Comparison of ENCODE assay signal across 12 cellular contexts in genomic region chr19:8567522-8568172, GRCh38. TPM values are rescaled to one million over a fixed set of nuclear protein-coding genes. Genes with fewer than 3 reads are reported as not detected.
DNase-seq lines count a peak whose midpoint lies in the region; ATAC-seq and TF ChIP-seq lines count a peak whose summit lies in the region.
"Had no signal": no experiment of that assay in that cellular context is flagged by ENCODE, and none has a peak within 500 bp of the region (broad histone marks: within the 10 kb centered on the region; RNA-seq: fewer than 3 reads in every experiment).

No MANE protein-coding gene starts in this region.

- peaks cover 50% of the 10 kb centered on the region for H3K4me1 Mint-ChIP-seq in activated T-helper 1 cell treated with anti-CD3 and anti-CD28 coated beads, Interleukin-12 subunit alpha, Interleukin-12 subunit beta, Interleukin-2, Interleukin-4 antibody, amounts not matched to agents 30 ng/mL and 10 ng/mL and 1 ng/mL, durations not matched to agents 14 hours and 24 hours and 36 hours (ENCODE audit: low read depth)

- TF ChIP-seq POLR2A in tibial nerve (IDR thresholded peaks at IDR 0.05) = no peak

- H3K4me3 Mint-ChIP-seq in activated T-helper 1 cell treated with anti-CD3 and anti-CD28 coated beads, Interleukin-12 subunit alpha, Interleukin-12 subunit beta, Interleukin-2, Interleukin-4 antibody, amounts not matched to agents 30 ng/mL and 10 ng/mL and 1 ng/mL, durations not matched to agents 14 hours and 24 hours and 36 hours = peak overlapping the region; percentile 11

- peaks cover 19% of the 10 kb centered on the region for H3K36me3 Mint-ChIP-seq in activated T-helper 1 cell treated with anti-CD3 and anti-CD28 coated beads, Interleukin-12 subunit alpha, Interleukin-12 subunit beta, Interleukin-2, Interleukin-4 antibody, amounts not matched to agents 30 ng/mL and 10 ng/mL and 1 ng/mL, durations not matched to agents 14 hours and 24 hours and 36 hours (ENCODE audit: low read depth)

- no peak overlapping the region for H3K4me3 ChIP-seq in HL-60 (replicated peaks; ENCODE audit: insufficient read depth, low read length)
- no peak overlapping the region for H3K4me3 ChIP-seq in lower lobe of right lung
- H3K4me3 ChIP-seq in tibial nerve = no peak overlapping the region
- H3K4me3 ChIP-seq: SJSA1 had no signal

- peaks cover 2% of the 10 kb centered on the region for H3K27me3 Mint-ChIP-seq in activated T-helper 1 cell treated with anti-CD3 and anti-CD28 coated beads, Interleukin-12 subunit alpha, Interleukin-12 subunit beta, Interleukin-2, Interleukin-4 antibody, amounts not matched to agents 30 ng/mL and 10 ng/mL and 1 ng/mL, durations not matched to agents 14 hours and 24 hours and 36 hours (ENCODE audit: insufficient read depth)

- H3K27ac ChIP-seq in HL-60 (replicated peaks) (peak overlapping the region; percentile 88), lower lobe of right lung (peak overlapping the region; percentile 11), tibial nerve (no peak overlapping the region)

- peak overlapping the region; percentile 97 for H3K27ac Mint-ChIP-seq in activated T-helper 1 cell treated with anti-CD3 and anti-CD28 coated beads, Interleukin-12 subunit alpha, Interleukin-12 subunit beta, Interleukin-2, Interleukin-4 antibody, amounts not matched to agents 30 ng/mL and 10 ng/mL and 1 ng/mL, durations not matched to agents 14 hours and 24 hours and 36 hours

- no peak for TF ChIP-seq CTCF in HL-60 (IDR thresholded peaks at IDR 0.05; ENCODE audit: insufficient read depth, low read length)
- TF ChIP-seq CTCF in lower lobe of right lung (IDR thresholded peaks at IDR 0.05) = no peak
- TF ChIP-seq CTCF in tibial nerve (IDR thresholded peaks at IDR 0.05) = no peak

- no peaks in the 10 kb centered on the region for H3K27me3 ChIP-seq in HL-60 (ENCODE audit: insufficient read depth, poor library complexity, severe bottlenecking)
- H3K27me3 ChIP-seq in lower lobe of right lung (ENCODE audit: low read depth) = no peaks in the 10 kb centered on the region
- no peaks in the 10 kb centered on the region for H3K27me3 ChIP-seq in tibial nerve
- H3K27me3 ChIP-seq: SJSA1 had no signal

- no peaks in the 10 kb centered on the region for H3K9me3 ChIP-seq in lower lobe of right lung
- H3K9me3 ChIP-seq in tibial nerve = no peaks in the 10 kb centered on the region
- H3K9me3 ChIP-seq: SJSA1 had no signal

- DNase-seq in AML-193 (lab: John Stamatoyannopoulos, UW) (peak; percentile 43 to 60), HL-60 (ENCODE audit: low read depth in 1 of 2, low spot score in 1 of 2) (peak; percentile 52 to 72), lower lobe of right lung (peak; percentile 79), NCI-H1105 (lab: John Stamatoyannopoulos, UW) (no peak), tibial nerve (ENCODE audit: low spot score in 2 of 2) (no peak), T1000 (lab: John Stamatoyannopoulos, UW) (no peak)
- no peak for DNase-seq in activated T-helper 1 cell treated with anti-CD3 and anti-CD28 coated beads, Interleukin-12 subunit alpha, Interleukin-12 subunit beta, Interleukin-2, Interleukin-4 antibody, amounts not matched to agents 30 ng/mL and 10 ng/mL and 1 ng/mL, durations not matched to agents 14 hours and 24 hours and 36 hours (ENCODE audit: low spot score)
- DNase-seq: activated CD4-positive, alpha-beta T cell treated with anti-CD3 and anti-CD28 coated beads, Interleukin-2, amount 50 U/mL, for 48 hours; NCI-H1105 treated with DMSO at 0.1 percent for 48 hours; NCI-H526 treated with DMSO at 0.1 percent for 48 hours had no signal

- no peak for TF ChIP-seq EP300 in tibial nerve (IDR thresholded peaks at IDR 0.05)

- H3K4me1 ChIP-seq in lower lobe of right lung (peaks cover 56% of the 10 kb centered on the region), tibial nerve (peaks cover 0 to 9% (median 0%) of the 10 kb centered on the region in 4 donors)

- 83 to 90% methylated on average over 15 of the region's 15 CpGs for WGBS in tibial nerve, 2 donors

- H3K36me3 ChIP-seq in lower lobe of right lung (no peaks in the 10 kb centered on the region), tibial nerve (no peaks in the 10 kb centered on the region)
- H3K36me3 ChIP-seq: SJSA1 had no signal

- no peaks in the 10 kb centered on the region for H3K9me3 Mint-ChIP-seq in activated T-helper 1 cell treated with anti-CD3 and anti-CD28 coated beads, Interleukin-12 subunit alpha, Interleukin-12 subunit beta, Interleukin-2, Interleukin-4 antibody, amounts not matched to agents 30 ng/mL and 10 ng/mL and 1 ng/mL, durations not matched to agents 14 hours and 24 hours and 36 hours

- peak; percentile 61 to 79 for ATAC-seq in lower lobe of right lung
- no peak for ATAC-seq in HG03159 (IDR thresholded peaks at IDR 0.05; ENCODE audit: unreplicated experiment)

- intact Hi-C loops in activated T-helper 1 cell treated with anti-CD3 and anti-CD28 coated beads, Interleukin-12 subunit alpha, Interleukin-12 subunit beta, Interleukin-2, Interleukin-4 antibody, amounts not matched to agents 30 ng/mL and 10 ng/mL and 1 ng/mL, durations not matched to agents 14 hours and 24 hours and 36 hours (cut with micrococcal nuclease) = no loop called here
- intact Hi-C loops in lower lobe of right lung (cut with DNase I) = no loop called here

RNA-seq across cellular contexts. Expression of gene MYO1F, which starts 9.6 kb away (rescaled TPM):
- total RNA-seq in activated T-helper 1 cell treated with anti-CD3 and anti-CD28 coated beads, Interleukin-12 subunit alpha, Interleukin-12 subunit beta, Interleukin-2, Interleukin-4 antibody, amounts not matched to agents 30 ng/mL and 10 ng/mL and 1 ng/mL, durations not matched to agents 14 hours and 24 hours and 36 hours = 45.6 and 50.9 TPM in 2 replicates
- 162 TPM for total RNA-seq in lower lobe of right lung
- 10 to 100 TPM; 20.3 to 61.5 (median 21.7) TPM for total RNA-seq in tibial nerve

RNA-seq across cellular contexts. Expression of gene ADAMTS10, which starts 42.9 kb away (rescaled TPM):
- 3.2 and 3.3 TPM in 2 replicates for total RNA-seq in activated T-helper 1 cell treated with anti-CD3 and anti-CD28 coated beads, Interleukin-12 subunit alpha, Interleukin-12 subunit beta, Interleukin-2, Interleukin-4 antibody, amounts not matched to agents 30 ng/mL and 10 ng/mL and 1 ng/mL, durations not matched to agents 14 hours and 24 hours and 36 hours
- 22.4 TPM for total RNA-seq in lower lobe of right lung
- 100 to 1,000 TPM in 1 of 4 donors, 10 to 100 TPM in 3; 37.3 to 140 (median 66.6) TPM for total RNA-seq in tibial nerve

RNA-seq across cellular contexts. Expression of gene ZNF414, which starts 53.7 kb away (rescaled TPM):
- total RNA-seq in activated T-helper 1 cell treated with anti-CD3 and anti-CD28 coated beads, Interleukin-12 subunit alpha, Interleukin-12 subunit beta, Interleukin-2, Interleukin-4 antibody, amounts not matched to agents 30 ng/mL and 10 ng/mL and 1 ng/mL, durations not matched to agents 14 hours and 24 hours and 36 hours = 22.1 and 23.6 TPM in 2 replicates
- total RNA-seq in lower lobe of right lung = 21.6 TPM
- 10 to 100 TPM; 10.3 to 62.4 (median 21.2) TPM for total RNA-seq in tibial nerve

Comparison
In these comparisons a context has a peak if more than half of its experiments do, and no peak if none do; other contexts are left out.
1. DNase-seq: peak in AML-193 (2 of 2), HL-60 (2 of 2) and lower lobe of right lung (single experiment); none in activated T-helper 1 cell treated with anti-CD3 and anti-CD28 coated beads, Interleukin-12 subunit alpha, Interleukin-12 subunit beta, Interleukin-2, Interleukin-4 antibody, amounts not matched to agents 30 ng/mL and 10 ng/mL and 1 ng/mL, durations not matched to agents 14 hours and 24 hours and 36 hours (single experiment), NCI-H1105 (single experiment), tibial nerve (0 of 2) and T1000 (single experiment).
2. H3K27ac ChIP-seq: peak in HL-60 (single experiment) and lower lobe of right lung (single experiment); none in tibial nerve (0 of 4).